In genomic region chr2:38668092-38668491, GRCh38 we compare ENCODE assay signal across 1 cellular context.
A peak's percentile ranks its signal among the peaks of the same experiment; 100 is the strongest.
TF ChIP-seq lines count a peak whose summit lies in the region.

No MANE protein-coding gene starts in this region.

TF ChIP-seq in HepG2, 621 proteins besides CTCF, POLR2A, EP300 and RAD21:
- no peak for TF ChIP-seq ZNF382 (CRISPR knock-in tag; IDR thresholded peaks at IDR 0.05; ENCODE audit: borderline replicate concordance)
- no peak for TF ChIP-seq ERF (CRISPR knock-in tag; IDR thresholded peaks at IDR 0.05)
- TF ChIP-seq ZMYM3 (CRISPR knock-in tag; IDR thresholded peaks at IDR 0.05): 0 out of 2 replicates have a peak, but pooled peaks have one; percentile 15
- TF ChIP-seq PPARG (CRISPR knock-in tag; conservative IDR thresholded peaks at IDR 0.05): no peak
- TF ChIP-seq JUNB (CRISPR knock-in tag; IDR thresholded peaks at IDR 0.05; ENCODE audit: borderline replicate concordance): no peak
- no peak for TF ChIP-seq ASH2L (IDR thresholded peaks at IDR 0.05; ENCODE audit: insufficient read length, low read depth, low read length)
- no peak for TF ChIP-seq ATRX (CRISPR knock-in tag; IDR thresholded peaks at IDR 0.05; ENCODE audit: borderline replicate concordance)
- peak; percentile 94 for TF ChIP-seq ZNF770 (CRISPR knock-in tag; IDR thresholded peaks at IDR 0.05)
